In genomic region chr7:3897430-3898385, GRCh38 we compare ENCODE assay signal across 8 cellular contexts.
DNase-seq lines count a peak whose midpoint lies in the region; ATAC-seq lines count a peak whose summit lies in the region.

No MANE protein-coding gene starts in this region.

- in situ Hi-C loops in T47D (cut with HindIII; ENCODE audit: low pct_unique_long_range_greater_than_20kb, low sequenced_read_pairs): no loop called here

- ATAC-seq in left lobe of liver (peak; percentile 78), HG03571 (IDR thresholded peaks at IDR 0.05; ENCODE audit: unreplicated experiment) (no peak), GM18870 (IDR thresholded peaks at IDR 0.05; ENCODE audit: unreplicated experiment) (no peak)

- DNase-seq in GM03348 (ENCODE audit: low spot score) (peak; percentile 29), HT-29 (ENCODE audit: low spot score) (peak; percentile 59), SKM-1 (lab: John Stamatoyannopoulos, UW; ENCODE audit: unreplicated experiment) (peak; percentile 8), T47D (ENCODE audit: low read depth in 1 of 2, low spot score in 1 of 2) (peak; percentile 33 to 69), left lobe of liver (ENCODE audit: low spot score) (no peak)
- DNase-seq in stimulated activated CD8-positive, alpha-beta memory T cell treated with anti-CD3 and anti-CD28 coated beads, Interleukin-15, amount 100 ng/mL, for 1 hour (ENCODE audit: low read depth): peak; percentile 11
